2 cellular contexts compared by ENCODE assay signal in the genomic region with DNA sequence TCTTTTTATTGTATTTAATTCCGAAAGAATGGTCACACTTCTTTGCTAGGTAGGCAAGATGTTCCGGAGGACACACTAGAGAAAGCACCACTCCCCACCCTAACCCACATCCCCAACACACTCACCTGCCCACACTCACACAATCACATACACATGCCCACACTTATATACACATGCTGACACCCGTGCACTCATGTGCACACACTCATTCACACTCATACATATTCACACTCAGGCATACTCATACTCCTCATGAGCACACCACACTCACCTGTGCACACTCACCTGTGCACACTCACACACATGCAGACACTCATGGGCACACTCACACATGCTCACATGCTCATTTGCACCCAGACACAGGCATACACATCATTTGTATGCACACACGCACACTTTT.
TF ChIP-seq lines count a peak whose summit lies in the region.

No MANE protein-coding gene starts in this region.

TF ChIP-seq in GM23338, 12 proteins besides CTCF, POLR2A, EP300 and RAD21 (continued from another document):
- TF ChIP-seq, protein P1, sequence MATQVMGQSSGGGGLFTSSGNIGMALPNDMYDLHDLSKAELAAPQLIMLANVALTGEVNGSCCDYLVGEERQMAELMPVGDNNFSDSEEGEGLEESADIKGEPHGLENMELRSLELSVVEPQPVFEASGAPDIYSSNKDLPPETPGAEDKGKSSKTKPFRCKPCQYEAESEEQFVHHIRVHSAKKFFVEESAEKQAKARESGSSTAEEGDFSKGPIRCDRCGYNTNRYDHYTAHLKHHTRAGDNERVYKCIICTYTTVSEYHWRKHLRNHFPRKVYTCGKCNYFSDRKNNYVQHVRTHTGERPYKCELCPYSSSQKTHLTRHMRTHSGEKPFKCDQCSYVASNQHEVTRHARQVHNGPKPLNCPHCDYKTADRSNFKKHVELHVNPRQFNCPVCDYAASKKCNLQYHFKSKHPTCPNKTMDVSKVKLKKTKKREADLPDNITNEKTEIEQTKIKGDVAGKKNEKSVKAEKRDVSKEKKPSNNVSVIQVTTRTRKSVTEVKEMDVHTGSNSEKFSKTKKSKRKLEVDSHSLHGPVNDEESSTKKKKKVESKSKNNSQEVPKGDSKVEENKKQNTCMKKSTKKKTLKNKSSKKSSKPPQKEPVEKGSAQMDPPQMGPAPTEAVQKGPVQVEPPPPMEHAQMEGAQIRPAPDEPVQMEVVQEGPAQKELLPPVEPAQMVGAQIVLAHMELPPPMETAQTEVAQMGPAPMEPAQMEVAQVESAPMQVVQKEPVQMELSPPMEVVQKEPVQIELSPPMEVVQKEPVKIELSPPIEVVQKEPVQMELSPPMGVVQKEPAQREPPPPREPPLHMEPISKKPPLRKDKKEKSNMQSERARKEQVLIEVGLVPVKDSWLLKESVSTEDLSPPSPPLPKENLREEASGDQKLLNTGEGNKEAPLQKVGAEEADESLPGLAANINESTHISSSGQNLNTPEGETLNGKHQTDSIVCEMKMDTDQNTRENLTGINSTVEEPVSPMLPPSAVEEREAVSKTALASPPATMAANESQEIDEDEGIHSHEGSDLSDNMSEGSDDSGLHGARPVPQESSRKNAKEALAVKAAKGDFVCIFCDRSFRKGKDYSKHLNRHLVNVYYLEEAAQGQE (IDR thresholded peaks at IDR 0.05; ENCODE audit: unreplicated experiment): no peak
- TF ChIP-seq, protein P2, sequence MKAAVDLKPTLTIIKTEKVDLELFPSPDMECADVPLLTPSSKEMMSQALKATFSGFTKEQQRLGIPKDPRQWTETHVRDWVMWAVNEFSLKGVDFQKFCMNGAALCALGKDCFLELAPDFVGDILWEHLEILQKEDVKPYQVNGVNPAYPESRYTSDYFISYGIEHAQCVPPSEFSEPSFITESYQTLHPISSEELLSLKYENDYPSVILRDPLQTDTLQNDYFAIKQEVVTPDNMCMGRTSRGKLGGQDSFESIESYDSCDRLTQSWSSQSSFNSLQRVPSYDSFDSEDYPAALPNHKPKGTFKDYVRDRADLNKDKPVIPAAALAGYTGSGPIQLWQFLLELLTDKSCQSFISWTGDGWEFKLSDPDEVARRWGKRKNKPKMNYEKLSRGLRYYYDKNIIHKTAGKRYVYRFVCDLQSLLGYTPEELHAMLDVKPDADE (IDR thresholded peaks at IDR 0.05): no peak
- TF ChIP-seq EZH2 (IDR thresholded peaks at IDR 0.05; ENCODE audit: low read depth, unreplicated experiment) (no peak), ZNF114 (CRISPR knock-in tag; IDR thresholded peaks at IDR 0.05) (no peak), EZH2phosphoT487 (IDR thresholded peaks at IDR 0.05; ENCODE audit: unreplicated experiment) (no peak), POLR2AphosphoS5 (IDR thresholded peaks at IDR 0.05; ENCODE audit: low read depth) (no peak), STAT1 (IDR thresholded peaks at IDR 0.05; ENCODE audit: unreplicated experiment) (no peak)
- TF ChIP-seq, protein P3, sequence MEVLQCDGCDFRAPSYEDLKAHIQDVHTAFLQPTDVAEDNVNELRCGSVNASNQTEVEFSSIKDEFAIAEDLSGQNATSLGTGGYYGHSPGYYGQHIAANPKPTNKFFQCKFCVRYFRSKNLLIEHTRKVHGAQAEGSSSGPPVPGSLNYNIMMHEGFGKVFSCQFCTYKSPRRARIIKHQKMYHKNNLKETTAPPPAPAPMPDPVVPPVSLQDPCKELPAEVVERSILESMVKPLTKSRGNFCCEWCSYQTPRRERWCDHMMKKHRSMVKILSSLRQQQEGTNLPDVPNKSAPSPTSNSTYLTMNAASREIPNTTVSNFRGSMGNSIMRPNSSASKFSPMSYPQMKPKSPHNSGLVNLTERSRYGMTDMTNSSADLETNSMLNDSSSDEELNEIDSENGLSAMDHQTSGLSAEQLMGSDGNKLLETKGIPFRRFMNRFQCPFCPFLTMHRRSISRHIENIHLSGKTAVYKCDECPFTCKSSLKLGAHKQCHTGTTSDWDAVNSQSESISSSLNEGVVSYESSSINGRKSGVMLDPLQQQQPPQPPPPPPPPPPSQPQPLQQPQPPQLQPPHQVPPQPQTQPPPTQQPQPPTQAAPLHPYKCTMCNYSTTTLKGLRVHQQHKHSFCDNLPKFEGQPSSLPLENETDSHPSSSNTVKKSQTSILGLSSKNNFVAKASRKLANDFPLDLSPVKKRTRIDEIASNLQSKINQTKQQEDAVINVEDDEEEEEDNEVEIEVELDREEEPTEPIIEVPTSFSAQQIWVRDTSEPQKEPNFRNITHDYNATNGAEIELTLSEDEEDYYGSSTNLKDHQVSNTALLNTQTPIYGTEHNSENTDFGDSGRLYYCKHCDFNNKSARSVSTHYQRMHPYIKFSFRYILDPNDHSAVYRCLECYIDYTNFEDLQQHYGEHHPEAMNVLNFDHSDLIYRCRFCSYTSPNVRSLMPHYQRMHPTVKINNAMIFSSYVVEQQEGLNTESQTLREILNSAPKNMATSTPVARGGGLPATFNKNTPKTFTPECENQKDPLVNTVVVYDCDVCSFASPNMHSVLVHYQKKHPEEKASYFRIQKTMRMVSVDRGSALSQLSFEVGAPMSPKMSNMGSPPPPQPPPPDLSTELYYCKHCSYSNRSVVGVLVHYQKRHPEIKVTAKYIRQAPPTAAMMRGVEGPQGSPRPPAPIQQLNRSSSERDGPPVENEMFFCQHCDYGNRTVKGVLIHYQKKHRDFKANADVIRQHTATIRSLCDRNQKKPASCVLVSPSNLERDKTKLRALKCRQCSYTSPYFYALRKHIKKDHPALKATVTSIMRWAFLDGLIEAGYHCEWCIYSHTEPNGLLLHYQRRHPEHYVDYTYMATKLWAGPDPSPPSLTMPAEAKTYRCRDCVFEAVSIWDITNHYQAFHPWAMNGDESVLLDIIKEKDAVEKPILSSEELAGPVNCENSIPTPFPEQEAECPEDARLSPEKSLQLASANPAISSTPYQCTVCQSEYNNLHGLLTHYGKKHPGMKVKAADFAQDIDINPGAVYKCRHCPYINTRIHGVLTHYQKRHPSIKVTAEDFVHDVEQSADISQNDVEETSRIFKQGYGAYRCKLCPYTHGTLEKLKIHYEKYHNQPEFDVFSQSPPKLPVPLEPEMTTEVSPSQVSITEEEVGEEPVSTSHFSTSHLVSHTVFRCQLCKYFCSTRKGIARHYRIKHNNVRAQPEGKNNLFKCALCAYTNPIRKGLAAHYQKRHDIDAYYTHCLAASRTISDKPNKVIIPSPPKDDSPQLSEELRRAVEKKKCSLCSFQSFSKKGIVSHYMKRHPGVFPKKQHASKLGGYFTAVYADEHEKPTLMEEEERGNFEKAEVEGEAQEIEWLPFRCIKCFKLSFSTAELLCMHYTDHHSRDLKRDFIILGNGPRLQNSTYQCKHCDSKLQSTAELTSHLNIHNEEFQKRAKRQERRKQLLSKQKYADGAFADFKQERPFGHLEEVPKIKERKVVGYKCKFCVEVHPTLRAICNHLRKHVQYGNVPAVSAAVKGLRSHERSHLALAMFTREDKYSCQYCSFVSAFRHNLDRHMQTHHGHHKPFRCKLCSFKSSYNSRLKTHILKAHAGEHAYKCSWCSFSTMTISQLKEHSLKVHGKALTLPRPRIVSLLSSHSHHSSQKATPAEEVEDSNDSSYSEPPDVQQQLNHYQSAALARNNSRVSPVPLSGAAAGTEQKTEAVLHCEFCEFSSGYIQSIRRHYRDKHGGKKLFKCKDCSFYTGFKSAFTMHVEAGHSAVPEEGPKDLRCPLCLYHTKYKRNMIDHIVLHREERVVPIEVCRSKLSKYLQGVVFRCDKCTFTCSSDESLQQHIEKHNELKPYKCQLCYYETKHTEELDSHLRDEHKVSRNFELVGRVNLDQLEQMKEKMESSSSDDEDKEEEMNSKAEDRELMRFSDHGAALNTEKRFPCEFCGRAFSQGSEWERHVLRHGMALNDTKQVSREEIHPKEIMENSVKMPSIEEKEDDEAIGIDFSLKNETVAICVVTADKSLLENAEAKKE (CRISPR knock-in tag; IDR thresholded peaks at IDR 0.05): no peak

TF ChIP-seq in WTC11, 78 proteins besides CTCF, POLR2A, EP300 and RAD21 (continued from another document):
- TF ChIP-seq, protein P4, sequence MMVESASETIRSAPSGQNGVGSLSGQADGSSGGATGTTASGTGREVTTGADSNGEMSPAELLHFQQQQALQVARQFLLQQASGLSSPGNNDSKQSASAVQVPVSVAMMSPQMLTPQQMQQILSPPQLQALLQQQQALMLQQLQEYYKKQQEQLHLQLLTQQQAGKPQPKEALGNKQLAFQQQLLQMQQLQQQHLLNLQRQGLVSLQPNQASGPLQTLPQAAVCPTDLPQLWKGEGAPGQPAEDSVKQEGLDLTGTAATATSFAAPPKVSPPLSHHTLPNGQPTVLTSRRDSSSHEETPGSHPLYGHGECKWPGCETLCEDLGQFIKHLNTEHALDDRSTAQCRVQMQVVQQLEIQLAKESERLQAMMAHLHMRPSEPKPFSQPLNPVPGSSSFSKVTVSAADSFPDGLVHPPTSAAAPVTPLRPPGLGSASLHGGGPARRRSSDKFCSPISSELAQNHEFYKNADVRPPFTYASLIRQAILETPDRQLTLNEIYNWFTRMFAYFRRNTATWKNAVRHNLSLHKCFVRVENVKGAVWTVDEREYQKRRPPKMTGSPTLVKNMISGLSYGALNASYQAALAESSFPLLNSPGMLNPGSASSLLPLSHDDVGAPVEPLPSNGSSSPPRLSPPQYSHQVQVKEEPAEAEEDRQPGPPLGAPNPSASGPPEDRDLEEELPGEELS (CRISPR knock-in tag; IDR thresholded peaks at IDR 0.05): no peak
